ENCODE assay signal across 15 cellular contexts in genomic region chr2:229084467-229084866, GRCh38.
"Had no signal": no experiment of that assay in that cellular context is flagged by ENCODE, and none has a peak within 500 bp of the region (broad histone marks: within the 10 kb centered on the region; RNA-seq: fewer than 3 reads in every experiment).

No MANE protein-coding gene starts in this region.

- H3K9me3 ChIP-seq: stomach had no signal

- H3K4me1 Mint-ChIP-seq: activated naive CD4-positive, alpha-beta T cell treated with anti-CD3 and anti-CD28 coated beads, Interleukin-2, amount 50 U/mL, for 24 hours; naive B cell had no signal

- H3K4me3 Mint-ChIP-seq: activated naive CD4-positive, alpha-beta T cell treated with anti-CD3 and anti-CD28 coated beads, Interleukin-2, amount 50 U/mL, for 24 hours; mesothelial cell of epicardium; naive B cell; T-helper 2 cell treated with Interferon-gamma antibody and Interleukin-4, amounts not matched to agents 5 μg/mL and 100 μg/mL, for 36 hours had no signal

- H3K27ac Mint-ChIP-seq: activated naive CD4-positive, alpha-beta T cell treated with anti-CD3 and anti-CD28 coated beads, Interleukin-2, amount 50 U/mL, for 24 hours; mesothelial cell of epicardium; naive B cell; T-helper 2 cell treated with Interferon-gamma antibody and Interleukin-4, amounts not matched to agents 5 μg/mL and 100 μg/mL, for 36 hours had no signal

- H3K36me3 Mint-ChIP-seq: activated naive CD4-positive, alpha-beta T cell treated with anti-CD3 and anti-CD28 coated beads, Interleukin-2, amount 50 U/mL, for 24 hours; mesothelial cell of epicardium; naive B cell had no signal

- H3K27me3 Mint-ChIP-seq: naive B cell had no signal

- H3K36me3 ChIP-seq: breast epithelium, left lung, stomach had no signal

- H3K4me3 ChIP-seq: breast epithelium, left lung, skin epidermis, stomach had no signal

- H3K4me1 ChIP-seq: left lung had no signal

- H3K9me3 Mint-ChIP-seq: T-helper 2 cell treated with Interferon-gamma antibody and Interleukin-4, amounts not matched to agents 5 μg/mL and 100 μg/mL, for 36 hours had no signal

- DNase-seq: activated CD4-positive, alpha-beta T cell treated with anti-CD3 and anti-CD28 coated beads, Interleukin-2, amount 50 U/mL, for 4 hours; activated T-cell treated with anti-CD3 and anti-CD28 coated beads, Interleukin-2, amount 50 U/mL, for 1 hour; amygdala; left lung; naive B cell; retina; stimulated activated CD4-positive, alpha-beta T cell treated with anti-CD3 and anti-CD28 coated beads, Interleukin-4, amount 100 ng/mL, for 4 hours; stomach; SW 1271 had no signal

- ATAC-seq: activated CD4-positive, CD25-positive, alpha-beta regulatory T cell treated with anti-CD3 and anti-CD28 coated beads, Interleukin-2, amount 50 U/mL, for 24 hours had no signal

- H3K27me3 ChIP-seq: breast epithelium, left lung, stomach had no signal
